Comparison of ENCODE assay signal across 8 cellular contexts in the genomic region with DNA sequence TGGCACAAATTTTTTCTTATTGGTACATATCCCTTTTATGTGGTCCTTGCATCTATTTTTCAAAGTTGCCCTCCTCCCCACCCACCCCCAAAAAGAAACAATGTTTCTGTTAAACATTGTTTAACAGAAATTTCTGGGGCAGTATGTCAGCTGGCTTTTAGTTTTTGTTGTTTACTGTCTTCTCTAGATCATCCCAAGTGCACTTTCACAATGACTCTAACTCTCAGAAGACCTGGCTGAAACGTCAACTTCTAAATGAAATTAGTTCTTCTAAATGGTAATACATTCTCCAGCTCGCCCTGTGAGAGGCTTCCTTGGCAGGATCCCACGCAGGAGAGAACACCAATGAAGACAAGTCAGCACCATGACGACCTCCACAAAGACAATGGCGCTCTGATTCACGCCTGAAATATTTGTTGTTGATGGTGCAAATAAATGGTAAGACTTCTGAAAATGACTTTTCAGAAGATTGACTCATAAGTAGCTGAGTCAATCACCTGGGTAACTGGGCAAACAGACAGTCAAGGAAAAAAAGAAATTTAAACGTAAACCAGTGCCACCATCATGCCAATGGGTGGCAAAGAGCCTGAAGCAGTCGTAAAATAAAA.
A peak's percentile ranks its signal among the peaks of the same experiment; 100 is the strongest.
DNase-seq lines count a peak whose midpoint lies in the region; ATAC-seq, FAIRE-seq and TF ChIP-seq lines count a peak whose summit lies in the region.

No MANE protein-coding gene starts in this region.

- TF ChIP-seq CTCF in HepG2 (CRISPR knock-in tag; IDR thresholded peaks at IDR 0.05) (no peak), right lobe of liver (IDR thresholded peaks at IDR 0.05) (no peak), astrocyte of the spinal cord (IDR thresholded peaks at IDR 0.05; ENCODE audit: low read depth, low read length) (no peak)

- TF ChIP-seq RAD21 in HepG2 (CRISPR knock-in tag; IDR thresholded peaks at IDR 0.05), result no peak

- no peak overlapping the region for H3K9ac ChIP-seq in HepG2 (ENCODE audit: insufficient read depth, low read depth, low read length)

- CTCF ChIA-PET in HepG2 (lab: Yijun Ruan, JAX; ENCODE audit: low intra/inter-chr PET ratio, low total read pairs), result no interaction called here

- H3K9me3 ChIP-seq in HepG2 (ENCODE audit: low read length) (no peaks in the 10 kb centered on the region), right lobe of liver (no peaks in the 10 kb centered on the region)

- BruUV-seq in HepG2 (replicated peaks; lab: Mats Ljungman, UMichigan), result no TSS peak

- TF ChIP-seq POLR2A in HepG2 (IDR thresholded peaks at IDR 0.05; ENCODE audit: insufficient read depth in 1 of 2, low read depth in 2 of 2, low read length in 2 of 2) (no peak), right lobe of liver (IDR thresholded peaks at IDR 0.05) (no peak)

- TF ChIP-seq EP300 in HepG2 (IDR thresholded peaks at IDR 0.05; ENCODE audit: low read depth in 2 of 2, low read length in 2 of 2), result no peak
- TF ChIP-seq EP300 in HepG2 (CRISPR knock-in tag; IDR thresholded peaks at IDR 0.05; ENCODE audit: borderline replicate concordance), result no peak

- no peak overlapping the region for H3K4me3 ChIP-seq in HepG2 (replicated peaks in 1 of 3; ENCODE audit: insufficient read depth in 1 of 3, low read depth in 2 of 3, low read length in 3 of 3)
- H3K4me3 ChIP-seq in right lobe of liver, result no peak overlapping the region
- H3K4me3 ChIP-seq in astrocyte of the spinal cord (ENCODE audit: low read depth, low read length), result no peak overlapping the region

- H4K20me1 ChIP-seq in HepG2 (ENCODE audit: insufficient read depth, low read length), result no peaks in the 10 kb centered on the region

- H3K4me1 ChIP-seq in HepG2 (ENCODE audit: insufficient read depth, low read length), result peaks cover 32% of the 10 kb centered on the region; the same call in 1 of the 2 replicates
- no peaks in the 10 kb centered on the region for H3K4me1 ChIP-seq in right lobe of liver

- WGBS in HepG2 (ENCODE audit: low lambda C conversion rate), result 20% methylated on average over 8 of the region's 8 CpGs
- WGBS in right lobe of liver (ENCODE audit: insufficient coverage, low coverage, low lambda C conversion rate, missing lambda C conversion rate), result 62% methylated on average over 8 of the region's 8 CpGs

- in situ Hi-C loops in HepG2 (cut with HindIII; ENCODE audit: extremely low pct_ligation_motif_present, low pct_unique_long_range_greater_than_20kb), result no loop called here
- in situ Hi-C loops in astrocyte of the spinal cord (cut with HindIII; ENCODE audit: low sequenced_read_pairs), result no loop called here

- ATAC-seq in HepG2 (no peak), right lobe of liver (no peak), HG03103 (IDR thresholded peaks at IDR 0.05; ENCODE audit: low read depth, unreplicated experiment) (peak; percentile 69)

- H3K27ac ChIP-seq in HepG2 (ENCODE audit: extremely low read length, insufficient read depth, low read length) (no peak overlapping the region), right lobe of liver (no peak overlapping the region)

- H3K27me3 ChIP-seq in HepG2 (ENCODE audit: control insufficient read depth in 1 of 2, insufficient read depth in 2 of 2, low read length in 2 of 2) (no peaks in the 10 kb centered on the region), right lobe of liver (no peaks in the 10 kb centered on the region)

- H3K79me2 ChIP-seq in HepG2 (ENCODE audit: insufficient read depth, low read length), result no peaks in the 10 kb centered on the region

- no peak overlapping the region for H3K4me2 ChIP-seq in HepG2 (ENCODE audit: low read depth, low read length)

- no peak overlapping the region for H2AFZ ChIP-seq in HepG2 (ENCODE audit: low read length)

- no peak for FAIRE-seq in HepG2 (lab: Jason Lieb, UNC)

- POLR2A ChIA-PET in HepG2 (lab: Yijun Ruan, JAX), result no interaction called here

- intact Hi-C loops in HepG2 (cut with micrococcal nuclease; ENCODE audit: unreplicated experiment), result no loop called here
- intact Hi-C loops in right lobe of liver (cut with DNase I), result no loop called here

- no peaks in the 10 kb centered on the region for H3K36me3 ChIP-seq in HepG2 (replicated peaks in 1 of 2; ENCODE audit: control insufficient read depth in 1 of 2, insufficient read depth in 2 of 2, low read length in 2 of 2)
- H3K36me3 ChIP-seq in right lobe of liver, result no peaks in the 10 kb centered on the region

- peak; percentile 27 for DNase-seq in HepG2 (ENCODE audit: low spot score)
- DNase-seq in right lobe of liver, result no peak
- DNase-seq in astrocyte of the spinal cord (ENCODE audit: low read depth, low spot score), result peak; percentile 97
- DNase-seq in NCI-H1417 (lab: John Stamatoyannopoulos, UW), result no peak
- DNase-seq in ureter (ENCODE audit: low spot score), result no peak
- no peak for DNase-seq in DMS79 (lab: John Stamatoyannopoulos, UW)
- DNase-seq in RPMI8226, result no peak

TF ChIP-seq in HepG2, 621 proteins besides CTCF, POLR2A, EP300 and RAD21:
- TF ChIP-seq FOSL2 (CRISPR knock-in tag; IDR thresholded peaks at IDR 0.05) (peak; percentile 24; the same call in 1 of the 2 replicates), ZNF251 (CRISPR knock-in tag; IDR thresholded peaks at IDR 0.05) (no peak)

Comparison
In these comparisons a context has a peak if more than half of its experiments do, and no peak if none do; other contexts are left out.
1. DNase-seq: peak in HepG2 (single experiment) and astrocyte of the spinal cord (single experiment); none in right lobe of liver (0 of 3), NCI-H1417 (0 of 3), ureter (single experiment), DMS79 (single experiment) and RPMI8226 (single experiment).